In the genomic region with DNA sequence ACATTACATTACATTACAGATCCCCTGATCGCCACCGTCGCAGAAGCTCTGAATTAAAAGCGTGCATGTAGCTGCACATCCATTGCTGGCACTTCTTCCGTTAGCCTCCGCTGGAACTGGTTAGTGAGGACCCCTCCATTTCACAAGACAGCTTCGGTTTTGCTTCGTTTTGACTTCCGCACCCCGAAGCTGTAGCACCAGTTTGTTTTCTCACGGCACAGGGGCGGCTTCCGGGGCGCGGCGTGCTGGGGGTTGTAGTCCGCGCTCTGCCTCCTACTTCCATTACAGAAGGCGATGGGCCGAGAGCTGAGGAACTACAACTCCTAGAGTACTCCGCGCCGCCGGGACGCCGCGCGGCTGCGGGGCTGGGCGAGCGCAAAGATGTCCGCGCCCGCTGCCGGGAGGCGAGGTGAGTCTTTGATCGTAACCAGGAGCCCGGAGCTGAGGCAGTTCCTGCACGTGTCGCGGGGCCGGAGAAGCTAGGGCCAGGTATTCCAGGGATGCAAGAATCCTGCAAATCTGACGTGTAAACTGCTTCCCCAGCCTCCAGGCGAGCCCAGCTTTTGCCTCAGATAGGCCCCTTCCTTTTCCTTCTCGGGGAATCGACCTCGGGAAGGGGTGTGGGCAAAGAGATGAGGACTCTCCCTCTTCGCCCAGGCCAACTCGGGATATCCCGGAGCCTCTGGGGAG, we compare ENCODE assay signal across 1 cellular context.
TF ChIP-seq lines count a peak whose summit lies in the region.

A gene (plus strand): TSS at position 352 of the 690 bp plus-strand sequence. CDS start 387 bp downstream, outside the sequence.

TF ChIP-seq in H1, 55 proteins besides CTCF, POLR2A, EP300 and RAD21:
- TF ChIP-seq KDM1A (IDR thresholded peaks at IDR 0.05; ENCODE audit: borderline replicate concordance, low read length) (no peak), RXRA (IDR thresholded peaks at IDR 0.05; ENCODE audit: insufficient read depth, low read depth, low read length) (no peak), SRF (IDR thresholded peaks at IDR 0.05; ENCODE audit: low read depth, low read length) (no peak), TEAD4 (IDR thresholded peaks at IDR 0.05; ENCODE audit: low read depth, low read length) (no peak), SP1 (IDR thresholded peaks at IDR 0.05; ENCODE audit: low read depth, low read length) (no peak), SIX5 (IDR thresholded peaks at IDR 0.05; ENCODE audit: low read depth, low read length) (peak; percentile 76), CHD1 (IDR thresholded peaks at IDR 0.05; ENCODE audit: low read depth, low read length) (no peak), CBX8 (IDR thresholded peaks at IDR 0.05; ENCODE audit: borderline replicate concordance, low read depth, low read length) (no peak), TAF7 (optimal IDR thresholded peaks at IDR 0.05; ENCODE audit: borderline replicate concordance, low read depth, low read length) (peak; percentile 59), HDAC2 (IDR thresholded peaks at IDR 0.05; ENCODE audit: borderline replicate concordance in 1 of 2, low read depth in 2 of 2, low read length in 2 of 2) (no peak), CHD2 (IDR thresholded peaks at IDR 0.05; ENCODE audit: low read length) (no peak), ZNF274 (IDR thresholded peaks at IDR 0.05; ENCODE audit: borderline replicate concordance, extremely low read depth, low read length) (no peak), FOSL1 (IDR thresholded peaks at IDR 0.05; ENCODE audit: insufficient read depth, low read depth, low read length) (no peak), CREB1 (IDR thresholded peaks at IDR 0.05) (peak; percentile 43), POLR2AphosphoS5 (IDR thresholded peaks at IDR 0.05; ENCODE audit: low read depth, low read length) (peak; percentile 49; the same call in 1 of the 2 replicates), CEBPB (IDR thresholded peaks at IDR 0.05; ENCODE audit: low read depth, low read length) (0 out of 2 replicates have a peak, but pooled peaks have one; percentile 14), EGR1 (IDR thresholded peaks at IDR 0.05; ENCODE audit: borderline replicate concordance, low read depth, low read length) (no peak), SIRT6 (IDR thresholded peaks at IDR 0.05; ENCODE audit: low read length) (no peak), BRCA1 (IDR thresholded peaks at IDR 0.05; ENCODE audit: low read depth, low read length) (no peak), NRF1 (IDR thresholded peaks at IDR 0.05; ENCODE audit: low read depth, low read length) (no peak), SAP30 (IDR thresholded peaks at IDR 0.05; ENCODE audit: insufficient read depth, insufficient replicate concordance, low read length) (no peak), CTBP2 (IDR thresholded peaks at IDR 0.05; ENCODE audit: borderline replicate concordance, insufficient read depth, insufficient read length, low read length) (no peak), MAFK (IDR thresholded peaks at IDR 0.05; ENCODE audit: low read depth, low read length) (no peak), SUZ12 (IDR thresholded peaks at IDR 0.05; ENCODE audit: low read length) (no peak), GTF2F1 (IDR thresholded peaks at IDR 0.05; ENCODE audit: borderline replicate concordance, low read depth, low read length) (no peak), TCF12 (IDR thresholded peaks at IDR 0.05; ENCODE audit: low read depth, low read length) (no peak), TAF1 (IDR thresholded peaks at IDR 0.05; ENCODE audit: low read depth, low read length) (peak; percentile 82), NANOG (IDR thresholded peaks at IDR 0.05; ENCODE audit: insufficient read depth, low read depth, low read length, poor library complexity, severe bottlenecking) (no peak), SP2 (IDR thresholded peaks at IDR 0.05; ENCODE audit: low read length) (no peak), EZH2 (IDR thresholded peaks at IDR 0.05; ENCODE audit: low read depth, low read length, severe bottlenecking) (no peak), SP4 (IDR thresholded peaks at IDR 0.05; ENCODE audit: low read length) (no peak), RFX5 (IDR thresholded peaks at IDR 0.05; ENCODE audit: borderline replicate concordance, low read depth, low read length) (no peak), TBP (IDR thresholded peaks at IDR 0.05; ENCODE audit: low read depth, low read length) (peak; percentile 57; the same call in 1 of the 2 replicates), YY1 (IDR thresholded peaks at IDR 0.05; ENCODE audit: low read depth, low read length) (peak; percentile 94), KDM4A (IDR thresholded peaks at IDR 0.05; ENCODE audit: low read depth, low read length, severe bottlenecking) (peak; percentile 61), BACH1 (IDR thresholded peaks at IDR 0.05; ENCODE audit: low read length) (no peak), ASH2L (IDR thresholded peaks at IDR 0.05; ENCODE audit: low read length) (peak; percentile 34), RBBP5 (IDR thresholded peaks at IDR 0.05; ENCODE audit: borderline replicate concordance, low read depth, low read length) (no peak), SIN3A (conservative IDR thresholded peaks at IDR 0.05 in 1 of 2, IDR thresholded peaks at IDR 0.05 in 1 of 2; ENCODE audit: low read depth in 1 of 2, low read length in 2 of 2) (peak in 1 of 2 experiments; percentile 71; a peak in 3 of 4 replicates), HDAC6 (IDR thresholded peaks at IDR 0.05; ENCODE audit: low read depth, low read length) (no peak), KDM5A (IDR thresholded peaks at IDR 0.05; ENCODE audit: low read length) (0 out of 2 replicates have a peak, but pooled peaks have one; percentile 12), PHF8 (conservative IDR thresholded peaks at IDR 0.05; ENCODE audit: low read depth, low read length) (peak; percentile 64; the same call in 1 of the 2 replicates), POU5F1 (IDR thresholded peaks at IDR 0.05; ENCODE audit: low read depth, low read length) (no peak), JUND (IDR thresholded peaks at IDR 0.05; ENCODE audit: low read length) (no peak), JUN (IDR thresholded peaks at IDR 0.05; ENCODE audit: low read depth, low read length) (no peak), GABPA (IDR thresholded peaks at IDR 0.05; ENCODE audit: borderline replicate concordance, insufficient read depth, low read length) (peak; percentile 84; the same call in 1 of the 2 replicates), BCL11A (IDR thresholded peaks at IDR 0.05; ENCODE audit: low read depth in 2 of 2, low read length in 2 of 2) (no peak), CBX5 (IDR thresholded peaks at IDR 0.05; ENCODE audit: low read depth, low read length) (no peak), RNF2 (IDR thresholded peaks at IDR 0.05; ENCODE audit: borderline replicate concordance, low read depth, low read length, missing control alignments, poor library complexity, severe bottlenecking) (no peak)
- TF ChIP-seq, protein P1, sequence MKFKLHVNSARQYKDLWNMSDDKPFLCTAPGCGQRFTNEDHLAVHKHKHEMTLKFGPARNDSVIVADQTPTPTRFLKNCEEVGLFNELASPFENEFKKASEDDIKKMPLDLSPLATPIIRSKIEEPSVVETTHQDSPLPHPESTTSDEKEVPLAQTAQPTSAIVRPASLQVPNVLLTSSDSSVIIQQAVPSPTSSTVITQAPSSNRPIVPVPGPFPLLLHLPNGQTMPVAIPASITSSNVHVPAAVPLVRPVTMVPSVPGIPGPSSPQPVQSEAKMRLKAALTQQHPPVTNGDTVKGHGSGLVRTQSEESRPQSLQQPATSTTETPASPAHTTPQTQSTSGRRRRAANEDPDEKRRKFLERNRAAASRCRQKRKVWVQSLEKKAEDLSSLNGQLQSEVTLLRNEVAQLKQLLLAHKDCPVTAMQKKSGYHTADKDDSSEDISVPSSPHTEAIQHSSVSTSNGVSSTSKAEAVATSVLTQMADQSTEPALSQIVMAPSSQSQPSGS (IDR thresholded peaks at IDR 0.05; ENCODE audit: low read length), result no peak
- TF ChIP-seq, protein P2, sequence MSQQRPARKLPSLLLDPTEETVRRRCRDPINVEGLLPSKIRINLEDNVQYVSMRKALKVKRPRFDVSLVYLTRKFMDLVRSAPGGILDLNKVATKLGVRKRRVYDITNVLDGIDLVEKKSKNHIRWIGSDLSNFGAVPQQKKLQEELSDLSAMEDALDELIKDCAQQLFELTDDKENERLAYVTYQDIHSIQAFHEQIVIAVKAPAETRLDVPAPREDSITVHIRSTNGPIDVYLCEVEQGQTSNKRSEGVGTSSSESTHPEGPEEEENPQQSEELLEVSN (IDR thresholded peaks at IDR 0.05), result no peak
- TF ChIP-seq, protein P3, sequence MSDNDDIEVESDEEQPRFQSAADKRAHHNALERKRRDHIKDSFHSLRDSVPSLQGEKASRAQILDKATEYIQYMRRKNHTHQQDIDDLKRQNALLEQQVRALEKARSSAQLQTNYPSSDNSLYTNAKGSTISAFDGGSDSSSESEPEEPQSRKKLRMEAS (IDR thresholded peaks at IDR 0.05), result peak; percentile 37
- TF ChIP-seq, protein P4, sequence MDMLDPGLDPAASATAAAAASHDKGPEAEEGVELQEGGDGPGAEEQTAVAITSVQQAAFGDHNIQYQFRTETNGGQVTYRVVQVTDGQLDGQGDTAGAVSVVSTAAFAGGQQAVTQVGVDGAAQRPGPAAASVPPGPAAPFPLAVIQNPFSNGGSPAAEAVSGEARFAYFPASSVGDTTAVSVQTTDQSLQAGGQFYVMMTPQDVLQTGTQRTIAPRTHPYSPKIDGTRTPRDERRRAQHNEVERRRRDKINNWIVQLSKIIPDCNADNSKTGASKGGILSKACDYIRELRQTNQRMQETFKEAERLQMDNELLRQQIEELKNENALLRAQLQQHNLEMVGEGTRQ (IDR thresholded peaks at IDR 0.05; ENCODE audit: low read length), result no peak
- TF ChIP-seq, protein P5, sequence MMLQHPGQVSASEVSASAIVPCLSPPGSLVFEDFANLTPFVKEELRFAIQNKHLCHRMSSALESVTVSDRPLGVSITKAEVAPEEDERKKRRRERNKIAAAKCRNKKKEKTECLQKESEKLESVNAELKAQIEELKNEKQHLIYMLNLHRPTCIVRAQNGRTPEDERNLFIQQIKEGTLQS (IDR thresholded peaks at IDR 0.05; ENCODE audit: insufficient read depth, low read depth, low read length), result no peak
- TF ChIP-seq, protein P6, sequence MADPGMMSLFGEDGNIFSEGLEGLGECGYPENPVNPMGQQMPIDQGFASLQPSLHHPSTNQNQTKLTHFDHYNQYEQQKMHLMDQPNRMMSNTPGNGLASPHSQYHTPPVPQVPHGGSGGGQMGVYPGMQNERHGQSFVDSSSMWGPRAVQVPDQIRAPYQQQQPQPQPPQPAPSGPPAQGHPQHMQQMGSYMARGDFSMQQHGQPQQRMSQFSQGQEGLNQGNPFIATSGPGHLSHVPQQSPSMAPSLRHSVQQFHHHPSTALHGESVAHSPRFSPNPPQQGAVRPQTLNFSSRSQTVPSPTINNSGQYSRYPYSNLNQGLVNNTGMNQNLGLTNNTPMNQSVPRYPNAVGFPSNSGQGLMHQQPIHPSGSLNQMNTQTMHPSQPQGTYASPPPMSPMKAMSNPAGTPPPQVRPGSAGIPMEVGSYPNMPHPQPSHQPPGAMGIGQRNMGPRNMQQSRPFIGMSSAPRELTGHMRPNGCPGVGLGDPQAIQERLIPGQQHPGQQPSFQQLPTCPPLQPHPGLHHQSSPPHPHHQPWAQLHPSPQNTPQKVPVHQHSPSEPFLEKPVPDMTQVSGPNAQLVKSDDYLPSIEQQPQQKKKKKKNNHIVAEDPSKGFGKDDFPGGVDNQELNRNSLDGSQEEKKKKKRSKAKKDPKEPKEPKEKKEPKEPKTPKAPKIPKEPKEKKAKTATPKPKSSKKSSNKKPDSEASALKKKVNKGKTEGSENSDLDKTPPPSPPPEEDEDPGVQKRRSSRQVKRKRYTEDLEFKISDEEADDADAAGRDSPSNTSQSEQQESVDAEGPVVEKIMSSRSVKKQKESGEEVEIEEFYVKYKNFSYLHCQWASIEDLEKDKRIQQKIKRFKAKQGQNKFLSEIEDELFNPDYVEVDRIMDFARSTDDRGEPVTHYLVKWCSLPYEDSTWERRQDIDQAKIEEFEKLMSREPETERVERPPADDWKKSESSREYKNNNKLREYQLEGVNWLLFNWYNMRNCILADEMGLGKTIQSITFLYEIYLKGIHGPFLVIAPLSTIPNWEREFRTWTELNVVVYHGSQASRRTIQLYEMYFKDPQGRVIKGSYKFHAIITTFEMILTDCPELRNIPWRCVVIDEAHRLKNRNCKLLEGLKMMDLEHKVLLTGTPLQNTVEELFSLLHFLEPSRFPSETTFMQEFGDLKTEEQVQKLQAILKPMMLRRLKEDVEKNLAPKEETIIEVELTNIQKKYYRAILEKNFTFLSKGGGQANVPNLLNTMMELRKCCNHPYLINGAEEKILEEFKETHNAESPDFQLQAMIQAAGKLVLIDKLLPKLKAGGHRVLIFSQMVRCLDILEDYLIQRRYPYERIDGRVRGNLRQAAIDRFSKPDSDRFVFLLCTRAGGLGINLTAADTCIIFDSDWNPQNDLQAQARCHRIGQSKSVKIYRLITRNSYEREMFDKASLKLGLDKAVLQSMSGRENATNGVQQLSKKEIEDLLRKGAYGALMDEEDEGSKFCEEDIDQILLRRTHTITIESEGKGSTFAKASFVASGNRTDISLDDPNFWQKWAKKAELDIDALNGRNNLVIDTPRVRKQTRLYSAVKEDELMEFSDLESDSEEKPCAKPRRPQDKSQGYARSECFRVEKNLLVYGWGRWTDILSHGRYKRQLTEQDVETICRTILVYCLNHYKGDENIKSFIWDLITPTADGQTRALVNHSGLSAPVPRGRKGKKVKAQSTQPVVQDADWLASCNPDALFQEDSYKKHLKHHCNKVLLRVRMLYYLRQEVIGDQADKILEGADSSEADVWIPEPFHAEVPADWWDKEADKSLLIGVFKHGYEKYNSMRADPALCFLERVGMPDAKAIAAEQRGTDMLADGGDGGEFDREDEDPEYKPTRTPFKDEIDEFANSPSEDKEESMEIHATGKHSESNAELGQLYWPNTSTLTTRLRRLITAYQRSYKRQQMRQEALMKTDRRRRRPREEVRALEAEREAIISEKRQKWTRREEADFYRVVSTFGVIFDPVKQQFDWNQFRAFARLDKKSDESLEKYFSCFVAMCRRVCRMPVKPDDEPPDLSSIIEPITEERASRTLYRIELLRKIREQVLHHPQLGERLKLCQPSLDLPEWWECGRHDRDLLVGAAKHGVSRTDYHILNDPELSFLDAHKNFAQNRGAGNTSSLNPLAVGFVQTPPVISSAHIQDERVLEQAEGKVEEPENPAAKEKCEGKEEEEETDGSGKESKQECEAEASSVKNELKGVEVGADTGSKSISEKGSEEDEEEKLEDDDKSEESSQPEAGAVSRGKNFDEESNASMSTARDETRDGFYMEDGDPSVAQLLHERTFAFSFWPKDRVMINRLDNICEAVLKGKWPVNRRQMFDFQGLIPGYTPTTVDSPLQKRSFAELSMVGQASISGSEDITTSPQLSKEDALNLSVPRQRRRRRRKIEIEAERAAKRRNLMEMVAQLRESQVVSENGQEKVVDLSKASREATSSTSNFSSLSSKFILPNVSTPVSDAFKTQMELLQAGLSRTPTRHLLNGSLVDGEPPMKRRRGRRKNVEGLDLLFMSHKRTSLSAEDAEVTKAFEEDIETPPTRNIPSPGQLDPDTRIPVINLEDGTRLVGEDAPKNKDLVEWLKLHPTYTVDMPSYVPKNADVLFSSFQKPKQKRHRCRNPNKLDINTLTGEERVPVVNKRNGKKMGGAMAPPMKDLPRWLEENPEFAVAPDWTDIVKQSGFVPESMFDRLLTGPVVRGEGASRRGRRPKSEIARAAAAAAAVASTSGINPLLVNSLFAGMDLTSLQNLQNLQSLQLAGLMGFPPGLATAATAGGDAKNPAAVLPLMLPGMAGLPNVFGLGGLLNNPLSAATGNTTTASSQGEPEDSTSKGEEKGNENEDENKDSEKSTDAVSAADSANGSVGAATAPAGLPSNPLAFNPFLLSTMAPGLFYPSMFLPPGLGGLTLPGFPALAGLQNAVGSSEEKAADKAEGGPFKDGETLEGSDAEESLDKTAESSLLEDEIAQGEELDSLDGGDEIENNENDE (IDR thresholded peaks at IDR 0.05; ENCODE audit: insufficient replicate concordance, low read length), result no peak
